In genomic region chr9:35385042-35385441, GRCh38 we compare ENCODE assay signal across 11 cellular contexts.
DNase-seq lines count a peak whose midpoint lies in the region; ATAC-seq, FAIRE-seq and TF ChIP-seq lines count a peak whose summit lies in the region.
"Had no signal": no experiment of that assay in that cellular context is flagged by ENCODE, and none has a peak within 500 bp of the region (broad histone marks: within the 10 kb centered on the region; RNA-seq: fewer than 3 reads in every experiment).

No MANE protein-coding gene starts in this region.

- TF ChIP-seq POLR2A in sigmoid colon (IDR thresholded peaks at IDR 0.05), result no peak

- TF ChIP-seq CTCF in cardiac muscle cell (IDR thresholded peaks at IDR 0.05; ENCODE audit: low read depth, low read length) (peak; percentile 59), choroid plexus epithelial cell (conservative IDR thresholded peaks at IDR 0.05; ENCODE audit: low read depth, low read length) (peak; percentile 86), keratinocyte (optimal IDR thresholded peaks at IDR 0.05 in 1 of 3, IDR thresholded peaks at IDR 0.05 in 1 of 3, conservative IDR thresholded peaks at IDR 0.05 in 1 of 3; ENCODE audit: extremely low read depth in 1 of 3, insufficient read depth in 2 of 3, low read length in 3 of 3) (peak in 2 of 3 experiments; percentile 17 to 40), sigmoid colon (IDR thresholded peaks at IDR 0.05) (no peak)

- no peak overlapping the region for H3K27ac ChIP-seq in cardiac muscle cell
- no peak overlapping the region for H3K27ac ChIP-seq in keratinocyte (ENCODE audit: control insufficient read depth, insufficient read depth, low read length)
- H3K27ac ChIP-seq in sigmoid colon, result no peak overlapping the region
- H3K27ac ChIP-seq: prostate gland had no signal

- no peak overlapping the region for H3K4me2 ChIP-seq in keratinocyte (ENCODE audit: control insufficient read depth, extremely low read depth, insufficient read depth, low read depth, low read length)

- peak; percentile 67 for FAIRE-seq in keratinocyte (lab: Jason Lieb, UNC)

- no peak for ATAC-seq in GM18520 (IDR thresholded peaks at IDR 0.05; ENCODE audit: unreplicated experiment)

- no peak overlapping the region for H3K9ac ChIP-seq in keratinocyte (ENCODE audit: control insufficient read depth, extremely low read depth, insufficient read depth, low read length)

- no peaks in the 10 kb centered on the region for H4K20me1 ChIP-seq in keratinocyte (ENCODE audit: control insufficient read depth, extremely low read depth, insufficient read depth, low read length)

- 78 to 83% methylated on average over 2 of the region's 2 CpGs for WGBS in sigmoid colon, 2 donors

- dilution Hi-C loops in keratinocyte (cut with MboI; ENCODE audit: extremely low pct_ligation_motif_present, low sequenced_read_pairs), result no loop called here

- TF ChIP-seq EP300 in sigmoid colon (IDR thresholded peaks at IDR 0.05), result no peak

- H3K9me1 ChIP-seq in keratinocyte (ENCODE audit: control insufficient read depth, extremely low read depth, insufficient read depth, low read length), result no peaks in the 10 kb centered on the region

- H3K27me3 ChIP-seq in cardiac muscle cell, result no peaks in the 10 kb centered on the region
- no peaks in the 10 kb centered on the region for H3K27me3 ChIP-seq in keratinocyte (ENCODE audit: control insufficient read depth, extremely low read depth, insufficient read depth, low read length)
- no peaks in the 10 kb centered on the region for H3K27me3 ChIP-seq in sigmoid colon

- DNase-seq in cardiac muscle cell (ENCODE audit: low read depth in 1 of 2, low spot score in 1 of 2), result peak in 1 of 2 donors; percentile 76
- no peak for DNase-seq in cardiac septum (ENCODE audit: low spot score)
- DNase-seq in choroid plexus epithelial cell (ENCODE audit: low read depth), result peak; percentile 85
- DNase-seq in keratinocyte (ENCODE audit: low read depth, low spot score), result no peak
- DNase-seq in retina, result no peak
- no peak for DNase-seq in NCI-H1417 (lab: John Stamatoyannopoulos, UW)
- no peak for DNase-seq in sigmoid colon
- DNase-seq: activated CD4-positive, alpha-beta memory T cell treated with anti-CD3 and anti-CD28 coated beads, Interleukin-2, amount 10 ng/mL, durations not matched to agents 7 days and 5 days; NCI-H1092 had no signal

- intact Hi-C loops in cardiac septum (cut with DNase I) (no loop called here), sigmoid colon (cut with DNase I) (no loop called here)

- H2AFZ ChIP-seq in keratinocyte (ENCODE audit: control insufficient read depth, low read length), result no peak overlapping the region

- H3K9me3 ChIP-seq in cardiac muscle cell (ENCODE audit: low read depth) (no peaks in the 10 kb centered on the region), keratinocyte (ENCODE audit: control insufficient read depth, low read depth, low read length) (no peaks in the 10 kb centered on the region), sigmoid colon (no peaks in the 10 kb centered on the region)
- H3K9me3 ChIP-seq: prostate gland had no signal

- H3K36me3 ChIP-seq in cardiac muscle cell, result peaks cover 10% of the 10 kb centered on the region
- H3K36me3 ChIP-seq in keratinocyte (ENCODE audit: control insufficient read depth in 2 of 2, extremely low read depth in 1 of 2, insufficient read depth in 2 of 2, low read length in 2 of 2), result peaks cover 0 to 5% of the 10 kb centered on the region in 2 experiments
- peaks cover 0 to 93% (median 50%) of the 10 kb centered on the region in 4 donors for H3K36me3 ChIP-seq in sigmoid colon

- H3K79me2 ChIP-seq in keratinocyte (ENCODE audit: control insufficient read depth, insufficient read depth, low read length), result no peaks in the 10 kb centered on the region

- H3K4me1 ChIP-seq in cardiac muscle cell (ENCODE audit: low read depth) (peaks cover 13% of the 10 kb centered on the region), keratinocyte (ENCODE audit: control insufficient read depth, extremely low read depth, insufficient read depth, low read length) (no peaks in the 10 kb centered on the region), sigmoid colon (no peaks in the 10 kb centered on the region)
- H3K4me1 ChIP-seq: prostate gland had no signal

- H3K4me3 ChIP-seq in cardiac muscle cell (no peak overlapping the region), choroid plexus epithelial cell (ENCODE audit: low read depth, low read length) (no peak overlapping the region), keratinocyte (ENCODE audit: control insufficient read depth in 2 of 3, extremely low read depth in 1 of 3, insufficient read depth in 2 of 3, low read depth in 1 of 3, low read length in 3 of 3) (no peak overlapping the region), sigmoid colon (no peak overlapping the region)
- H3K4me3 ChIP-seq: prostate gland had no signal

Comparison
In these comparisons a context has a peak if more than half of its experiments do, and no peak if none do; other contexts are left out.
1. CTCF ChIP-seq: peak in cardiac muscle cell (single experiment), choroid plexus epithelial cell (single experiment) and keratinocyte (2 of 3); none in sigmoid colon (0 of 4).